ENCODE assay signal across 8 cellular contexts in genomic region chr2:113157108-113157896, GRCh38. TPM values are rescaled to one million over a fixed set of nuclear protein-coding genes. Genes with fewer than 3 reads are reported as not detected.
DNase-seq lines count a peak whose midpoint lies in the region; ATAC-seq and TF ChIP-seq lines count a peak whose summit lies in the region.

No MANE protein-coding gene starts in this region.

- ATAC-seq in HG03354 (IDR thresholded peaks at IDR 0.05; ENCODE audit: poor library complexity, severe bottlenecking, unreplicated experiment) (peak; percentile 56), RWPE2 (ENCODE audit: low read depth) (peak; percentile 58), lower lobe of right lung (peak; percentile 95), thoracic aorta (ENCODE audit: insufficient number of reproducible peaks, low FRiP score, low read depth) (no peak)

- H3K36me3 ChIP-seq in RWPE2 (ENCODE audit: low read depth) (no peaks in the 10 kb centered on the region), lower lobe of right lung (no peaks in the 10 kb centered on the region), thoracic aorta (no peaks in the 10 kb centered on the region)

- peak overlapping the region; percentile 54 for H3K4me3 ChIP-seq in RWPE2 (ENCODE audit: severe bottlenecking)
- peak overlapping the region; percentile 65 for H3K4me3 ChIP-seq in lower lobe of right lung
- H3K4me3 ChIP-seq in thoracic aorta: peak overlapping the region; percentile 56

- H3K9me3 ChIP-seq in RWPE2 (ENCODE audit: severe bottlenecking) (no peaks in the 10 kb centered on the region), lower lobe of right lung (no peaks in the 10 kb centered on the region), thoracic aorta (no peaks in the 10 kb centered on the region)

- H3K27me3 ChIP-seq in RWPE2 (ENCODE audit: insufficient read depth, poor library complexity, severe bottlenecking) (no peaks in the 10 kb centered on the region), lower lobe of right lung (ENCODE audit: low read depth) (peaks cover 5% of the 10 kb centered on the region), thoracic aorta (replicated peaks; ENCODE audit: insufficient read depth) (no peaks in the 10 kb centered on the region)

- peak; percentile 34 for DNase-seq in NK-92 treated with Interleukin-12 subunit alpha and Interleukin-12 subunit beta, amount 100 ng/mL, for 24 hours (lab: John Stamatoyannopoulos, UW)
- no peak for DNase-seq in NK-92 (lab: John Stamatoyannopoulos, UW; ENCODE audit: unreplicated experiment)
- no peak for DNase-seq in RWPE2 (ENCODE audit: low spot score)
- peak; percentile 33 for DNase-seq in central memory CD4-positive, alpha-beta T cell
- peak; percentile 81 for DNase-seq in lower lobe of right lung
- DNase-seq in thoracic aorta (ENCODE audit: low spot score): no peak
- DNase-seq in epidermal melanocyte (ENCODE audit: insufficient read length, low spot score): no peak

- peaks cover 22% of the 10 kb centered on the region for H3K4me1 ChIP-seq in RWPE2 (ENCODE audit: insufficient read depth, poor library complexity, severe bottlenecking)
- H3K4me1 ChIP-seq in lower lobe of right lung: peaks cover 17% of the 10 kb centered on the region
- no peaks in the 10 kb centered on the region for H3K4me1 ChIP-seq in thoracic aorta (ENCODE audit: control insufficient read depth in 1 of 2, low read depth in 2 of 2)

- TF ChIP-seq CTCF in RWPE2 (IDR thresholded peaks at IDR 0.05; ENCODE audit: poor library complexity, severe bottlenecking): no peak
- no peak for TF ChIP-seq CTCF in lower lobe of right lung (IDR thresholded peaks at IDR 0.05)
- no peak for TF ChIP-seq CTCF in thoracic aorta (IDR thresholded peaks at IDR 0.05)

- H3K27ac ChIP-seq in RWPE2 (ENCODE audit: poor library complexity, severe bottlenecking) (peak overlapping the region; percentile 95), lower lobe of right lung (peak overlapping the region; percentile 71), thoracic aorta (no peak overlapping the region)

- intact Hi-C loops in lower lobe of right lung (cut with DNase I): no loop called here

RNA-seq across cellular contexts. Expression of gene PSD4, which starts 16.5 kb away (rescaled TPM):
- 43.2 TPM for total RNA-seq in lower lobe of right lung
- total RNA-seq in thoracic aorta: 10 to 100 TPM; 13.1 to 16.9 TPM

RNA-seq across cellular contexts. Expression of gene IL1RN, which starts 29.9 kb away (rescaled TPM):
- total RNA-seq in lower lobe of right lung (20.1 TPM), thoracic aorta (1 to 10 TPM; 1.6 to 8.6 TPM)

Comparison
In these comparisons a context has a peak if more than half of its experiments do, and no peak if none do; other contexts are left out.
1. DNase-seq: peak in NK-92 treated with Interleukin-12 subunit alpha and Interleukin-12 subunit beta, amount 100 ng/mL, for 24 hours (single experiment), central memory CD4-positive, alpha-beta T cell (single experiment) and lower lobe of right lung (single experiment); none in NK-92 (single experiment), RWPE2 (single experiment), thoracic aorta (single experiment) and epidermal melanocyte (single experiment).
2. H3K27ac ChIP-seq: peak in RWPE2 (single experiment) and lower lobe of right lung (single experiment); none in thoracic aorta (0 of 2).
3. Peak in every context shown above with its lines, with median percentiles within 50 percentile points of each other: H3K4me3 ChIP-seq.